Comparison of ENCODE assay signal across 14 cellular contexts in the genomic region with DNA sequence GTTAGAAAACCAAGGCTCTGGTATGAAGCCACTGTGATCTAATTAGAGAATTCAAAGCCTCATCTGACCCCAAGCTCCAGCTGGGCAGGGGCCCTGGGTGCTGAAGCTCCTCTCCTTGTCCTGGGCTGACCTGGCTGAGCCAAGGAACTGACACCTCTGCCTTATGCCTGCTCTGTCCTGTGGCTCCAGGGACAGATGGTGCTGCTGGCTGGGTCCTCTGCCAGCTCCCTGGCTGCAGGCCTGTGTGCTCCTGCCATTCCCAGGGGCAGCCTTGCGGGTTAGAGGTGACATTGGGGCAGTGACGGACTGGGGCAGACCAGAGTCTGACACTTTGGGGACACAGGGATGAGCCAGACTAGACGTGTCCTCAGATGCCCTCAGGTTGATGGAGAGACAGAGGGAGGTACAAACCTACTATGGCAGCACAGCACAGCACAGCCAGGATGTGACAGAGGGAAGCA. TPM values are rescaled to one million over a fixed set of nuclear protein-coding genes. Genes with fewer than 3 reads are reported as not detected.
DNase-seq lines count a peak whose midpoint lies in the region; ATAC-seq and TF ChIP-seq lines count a peak whose summit lies in the region.
"Had no signal": no experiment of that assay in that cellular context is flagged by ENCODE, and none has a peak within 500 bp of the region (broad histone marks: within the 10 kb centered on the region; RNA-seq: fewer than 3 reads in every experiment).

No MANE protein-coding gene starts in this region.

- peaks cover 0 to 3% (median 0%) of the 10 kb centered on the region in 3 donors for H3K27me3 Mint-ChIP-seq in CD14-positive monocyte (ENCODE audit: low read depth in 3 of 3)

- H3K27me3 ChIP-seq in right cardiac atrium (ENCODE audit: control insufficient read depth, insufficient read depth), result no peaks in the 10 kb centered on the region
- no peaks in the 10 kb centered on the region for H3K27me3 ChIP-seq in stomach smooth muscle (ENCODE audit: control insufficient read depth in 1 of 2, insufficient read depth in 2 of 2, low read length in 2 of 2)
- H3K27me3 ChIP-seq in testis, result no peaks in the 10 kb centered on the region

- TF ChIP-seq CTCF in mucosa of descending colon (IDR thresholded peaks at IDR 0.05) (no peak), CD14-positive monocyte (IDR thresholded peaks at IDR 0.05) (no peak), testis (IDR thresholded peaks at IDR 0.05) (no peak)

- H3K4me1 Mint-ChIP-seq in CD14-positive monocyte, result peaks cover 17% of the 10 kb centered on the region
- H3K4me1 Mint-ChIP-seq: activated CD4-positive, alpha-beta T cell treated with anti-CD3 and anti-CD28 coated beads, Interleukin-2, amount 10 ng/mL, durations not matched to agents 24 days and 14 days had no signal

- peaks cover 0 to 13% (median 5%) of the 10 kb centered on the region in 7 donors for H3K9me3 Mint-ChIP-seq in CD14-positive monocyte
- H3K9me3 Mint-ChIP-seq: activated CD4-positive, alpha-beta T cell treated with anti-CD3 and anti-CD28 coated beads, Interleukin-2, amount 10 ng/mL, durations not matched to agents 24 days and 14 days had no signal

- H3K4me1 ChIP-seq in right cardiac atrium (ENCODE audit: control insufficient read depth, insufficient read depth, low read length) (no peaks in the 10 kb centered on the region), stomach smooth muscle (ENCODE audit: control insufficient read depth, insufficient read depth, low read length) (peaks cover 24% of the 10 kb centered on the region), mucosa of descending colon (ENCODE audit: low read depth) (peaks cover 8% of the 10 kb centered on the region), testis (peaks cover 4% of the 10 kb centered on the region)

- ATAC-seq in right cardiac atrium, result peak; percentile 92
- no peak for ATAC-seq in mucosa of descending colon

- peak overlapping the region in 1 of 7 donors; percentile 61 for H3K27ac Mint-ChIP-seq in CD14-positive monocyte
- H3K27ac Mint-ChIP-seq: activated CD4-positive, alpha-beta T cell treated with anti-CD3 and anti-CD28 coated beads, Interleukin-2, amount 10 ng/mL, durations not matched to agents 24 days and 14 days had no signal

- H3K27ac ChIP-seq in right cardiac atrium (ENCODE audit: low read length) (peak overlapping the region; percentile 28), stomach smooth muscle (ENCODE audit: low read length) (peak overlapping the region; percentile 46), testis (no peak overlapping the region)

- peak overlapping the region in 1 of 2 donors; percentile 21 for H3K9ac ChIP-seq in stomach smooth muscle (ENCODE audit: low read length in 2 of 2)

- WGBS in right cardiac atrium, result 55% methylated on average over 3 of the region's 3 CpGs
- 64 to 67% methylated on average over 1 to 3 of the region's 3 CpGs for WGBS in testis, 2 donors

- H3K9me3 ChIP-seq in right cardiac atrium (ENCODE audit: control insufficient read depth, low read length) (no peaks in the 10 kb centered on the region), stomach smooth muscle (ENCODE audit: control insufficient read depth in 2 of 2, low read length in 2 of 2) (no peaks in the 10 kb centered on the region), mucosa of descending colon (no peaks in the 10 kb centered on the region), testis (no peaks in the 10 kb centered on the region)
- H3K9me3 ChIP-seq: Caco-2 had no signal

- DNase-seq in NCI-H2171 (lab: John Stamatoyannopoulos, UW) (peak; percentile 15), cerebellar cortex (ENCODE audit: low spot score) (peak; percentile 65), right cardiac atrium (peak; percentile 62 to 85 (median 80)), mucosa of descending colon (no peak), CD14-positive monocyte (ENCODE audit: low spot score) (no peak), NCI-H187 treated with DMSO at 0.1 percent for 48 hours (lab: John Stamatoyannopoulos, UW) (no peak), testis (no peak)
- DNase-seq: activated CD4-positive, alpha-beta T cell treated with anti-CD3 and anti-CD28 coated beads, Interleukin-2, amount 10 ng/mL, durations not matched to agents 24 days and 14 days; activated naive CD4-positive, alpha-beta T cell treated with Interleukin-2 at 50 U/mL for 16 hours; Caco-2; midbrain; NCI-H1417; stimulated activated CD4-positive, alpha-beta T cell treated with anti-CD3 and anti-CD28 coated beads, Interleukin-4, amount 100 ng/mL, for 1 hour had no signal

- no peaks in the 10 kb centered on the region for H3K36me3 ChIP-seq in stomach smooth muscle (ENCODE audit: control insufficient read depth in 2 of 2, insufficient read depth in 2 of 2, low read length in 2 of 2)
- H3K36me3 ChIP-seq in mucosa of descending colon (ENCODE audit: low read depth), result no peaks in the 10 kb centered on the region
- no peaks in the 10 kb centered on the region for H3K36me3 ChIP-seq in testis (ENCODE audit: low read depth, missing control alignments)

- no peak overlapping the region for H3K4me3 ChIP-seq in right cardiac atrium (ENCODE audit: low read length)
- H3K4me3 ChIP-seq in stomach smooth muscle (ENCODE audit: low read length in 2 of 2), result peak overlapping the region in 1 of 2 donors; percentile 8
- H3K4me3 ChIP-seq in mucosa of descending colon, result no peak overlapping the region
- H3K4me3 ChIP-seq in testis, result no peak overlapping the region

- TF ChIP-seq POLR2A in testis (IDR thresholded peaks at IDR 0.05), result no peak

- no peak overlapping the region for H3K4me3 Mint-ChIP-seq in CD14-positive monocyte
- H3K4me3 Mint-ChIP-seq: activated CD4-positive, alpha-beta T cell treated with anti-CD3 and anti-CD28 coated beads, Interleukin-2, amount 10 ng/mL, durations not matched to agents 24 days and 14 days had no signal

- H3K36me3 Mint-ChIP-seq in CD14-positive monocyte, result peaks cover 4 to 14% of the 10 kb centered on the region in 2 donors

- intact Hi-C loops in right cardiac atrium (cut with DNase I) (no loop called here), mucosa of descending colon (cut with DNase I, micrococcal nuclease) (no loop called here), CD14-positive monocyte (cut with micrococcal nuclease) (no loop called here), testis (cut with DNase I; ENCODE audit: low total_unique reads) (no loop called here)

RNA-seq across cellular contexts. Expression of a gene that starts 11.8 kb away (rescaled TPM):
- 10 to 100 TPM; 14.4 to 32.7 (median 28.7) TPM for total RNA-seq in right cardiac atrium
- polyA plus RNA-seq in right cardiac atrium, result 16.7 TPM
- 100 to 1,000 TPM in 1 of 3 donors, 10 to 100 TPM in 2; 54.7 to 122 (median 62.2) TPM for total RNA-seq in mucosa of descending colon
- polyA plus RNA-seq in CD14-positive monocyte, result under 1 TPM; 0.18 to 0.79 TPM
- total RNA-seq in testis, result 10 to 100 TPM; 19.1 to 33.8 TPM
- 4.9 TPM for polyA plus RNA-seq in testis (ENCODE audit: insufficient read depth, low read depth, low replicate concordance)

Comparison
In these comparisons a context has a peak if more than half of its experiments do, and no peak if none do; other contexts are left out.
1. DNase-seq: peak in NCI-H2171 (single experiment), cerebellar cortex (single experiment) and right cardiac atrium (3 of 3); none in mucosa of descending colon (0 of 3), CD14-positive monocyte (single experiment), NCI-H187 treated with DMSO at 0.1 percent for 48 hours (single experiment) and testis (single experiment).
2. H3K27ac ChIP-seq: peak in right cardiac atrium (single experiment) and stomach smooth muscle (single experiment); none in testis (0 of 2).